In genomic region chr14:63470877-63471565, GRCh38 we compare ENCODE assay signal across 8 cellular contexts.
DNase-seq lines count a peak whose midpoint lies in the region; ATAC-seq and TF ChIP-seq lines count a peak whose summit lies in the region.

No MANE protein-coding gene starts in this region.

- POLR2A ChIA-PET in RWPE1 (lab: Yijun Ruan, JAX; ENCODE audit: low non-redundant PET): no interaction called here

- CTCF ChIA-PET in RWPE1 (lab: Yijun Ruan, JAX): interaction anchor here (0.5 to 0.6 kb wide), 3 partner anchors 26 to 166 kb away, joined by 3 read pairs; no protein-coding TSS in a partner anchor

- DNase-seq in AG08395 (ENCODE audit: low spot score): peak; percentile 48
- peak; percentile 76 for DNase-seq in RWPE1 (ENCODE audit: low spot score)
- DNase-seq in foreskin melanocyte: peak; percentile 55
- DNase-seq in epidermal melanocyte (ENCODE audit: insufficient read length, low spot score): no peak
- DNase-seq in NCI-H146 treated with DMSO at 0.1 percent for 48 hours (lab: John Stamatoyannopoulos, UW; ENCODE audit: unreplicated experiment): no peak
- DNase-seq in SKM-1 (lab: John Stamatoyannopoulos, UW; ENCODE audit: unreplicated experiment): no peak

- no peak for TF ChIP-seq CTCF in RWPE1 (conservative IDR thresholded peaks at IDR 0.05; ENCODE audit: low read depth)

- H3K27ac ChIP-seq in RWPE1: no peak overlapping the region

- ATAC-seq in GM18870 (IDR thresholded peaks at IDR 0.05; ENCODE audit: unreplicated experiment) (peak; percentile 89), HG03039 (IDR thresholded peaks at IDR 0.05; ENCODE audit: unreplicated experiment) (peak; percentile 90)

Comparison
In these comparisons a context has a peak if more than half of its experiments do, and no peak if none do; other contexts are left out.
1. DNase-seq: peak in AG08395 (single experiment), RWPE1 (single experiment) and foreskin melanocyte (single experiment); none in epidermal melanocyte (single experiment), NCI-H146 treated with DMSO at 0.1 percent for 48 hours (single experiment) and SKM-1 (single experiment).